In the genomic region with DNA sequence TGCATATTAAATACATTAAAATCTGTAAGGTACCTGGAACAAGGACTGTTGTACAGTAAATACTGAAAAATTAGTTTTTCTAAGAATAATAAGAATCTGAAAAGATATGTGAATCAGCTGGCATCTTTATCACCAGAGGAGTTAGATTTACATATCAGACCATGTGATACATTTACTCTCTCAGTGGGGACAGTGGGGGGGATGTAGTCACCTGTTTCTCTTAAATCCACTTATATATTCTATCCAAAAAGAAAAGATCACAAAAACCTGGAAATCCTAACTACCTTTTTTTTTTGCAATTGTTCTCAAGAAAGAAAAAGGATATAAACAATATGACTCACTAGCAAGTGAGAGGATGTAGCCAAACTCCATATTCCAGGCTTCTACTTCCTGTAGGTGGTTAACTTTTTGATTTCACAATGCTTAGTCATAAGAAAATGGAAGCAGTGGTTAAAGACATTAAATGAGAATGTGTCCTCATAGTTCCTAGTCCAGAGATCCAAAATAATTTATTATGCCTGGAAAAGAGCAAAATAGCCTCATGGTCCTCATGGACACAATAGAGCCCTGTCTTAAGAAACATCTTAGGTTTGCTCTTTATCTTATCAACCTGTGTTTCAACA, we compare ENCODE assay signal across 11 cellular contexts. TPM values are rescaled to one million over a fixed set of nuclear protein-coding genes. Genes with fewer than 3 reads are reported as not detected.
DNase-seq lines count a peak whose midpoint lies in the region; ATAC-seq, FAIRE-seq and TF ChIP-seq lines count a peak whose summit lies in the region.
"Had no signal": no experiment of that assay in that cellular context is flagged by ENCODE, and none has a peak within 500 bp of the region (broad histone marks: within the 10 kb centered on the region; RNA-seq: fewer than 3 reads in every experiment).

No MANE protein-coding gene starts in this region.

- peak; percentile 93 for DNase-seq in A172 (ENCODE audit: low spot score)
- peak; percentile 63 for DNase-seq in HT-29 (ENCODE audit: low spot score)
- peak; percentile 94 for DNase-seq in astrocyte (ENCODE audit: low read depth)
- DNase-seq in keratinocyte (ENCODE audit: low read depth, low spot score): no peak
- DNase-seq in activated CD4-positive, alpha-beta T cell treated with anti-CD3 and anti-CD28 coated beads, Interleukin-2, amount 50 U/mL, for 48 hours: no peak
- DNase-seq in NCI-H2107 (lab: John Stamatoyannopoulos, UW): no peak
- DNase-seq: NCI-H510A treated with DMSO at 0.1 percent for 48 hours had no signal

- peaks cover 8% of the 10 kb centered on the region for H3K4me1 Mint-ChIP-seq in astrocyte (ENCODE audit: low read depth, unreplicated experiment)

- H3K4me1 ChIP-seq in astrocyte (ENCODE audit: insufficient read depth, low read length): peaks cover 11% of the 10 kb centered on the region
- peaks cover 15% of the 10 kb centered on the region for H3K4me1 ChIP-seq in keratinocyte (ENCODE audit: control insufficient read depth, extremely low read depth, insufficient read depth, low read length)

- H3K4me2 ChIP-seq in astrocyte (ENCODE audit: low read length) (peak overlapping the region; percentile 48), keratinocyte (ENCODE audit: control insufficient read depth, extremely low read depth, insufficient read depth, low read depth, low read length) (peak overlapping the region; percentile 50)

- H3K36me3 ChIP-seq in astrocyte (ENCODE audit: insufficient read depth, low read length) (no peaks in the 10 kb centered on the region), keratinocyte (ENCODE audit: control insufficient read depth in 2 of 2, extremely low read depth in 1 of 2, insufficient read depth in 2 of 2, low read length in 2 of 2) (no peaks in the 10 kb centered on the region)

- H3K27ac Mint-ChIP-seq in astrocyte (ENCODE audit: unreplicated experiment): peak overlapping the region; percentile 80
- H3K27ac Mint-ChIP-seq: CD4-positive, CD25-positive, alpha-beta regulatory T cell had no signal

- no peaks in the 10 kb centered on the region for H3K9me3 Mint-ChIP-seq in astrocyte (ENCODE audit: unreplicated experiment)
- H3K9me3 Mint-ChIP-seq: CD4-positive, CD25-positive, alpha-beta regulatory T cell; naive thymus-derived CD8-positive, alpha-beta T cell had no signal

- no peaks in the 10 kb centered on the region for H4K20me1 ChIP-seq in astrocyte (ENCODE audit: insufficient read depth, low read length)
- no peaks in the 10 kb centered on the region for H4K20me1 ChIP-seq in keratinocyte (ENCODE audit: control insufficient read depth, extremely low read depth, insufficient read depth, low read length)

- ATAC-seq in GM21360 (IDR thresholded peaks at IDR 0.05; ENCODE audit: unreplicated experiment) (no peak), HG02798 (IDR thresholded peaks at IDR 0.05; ENCODE audit: poor library complexity, unreplicated experiment) (no peak)
- ATAC-seq: naive thymus-derived CD8-positive, alpha-beta T cell had no signal

- no peaks in the 10 kb centered on the region for H3K27me3 Mint-ChIP-seq in astrocyte (ENCODE audit: low read depth, unreplicated experiment)
- H3K27me3 Mint-ChIP-seq: CD4-positive, CD25-positive, alpha-beta regulatory T cell had no signal

- no peaks in the 10 kb centered on the region for H3K36me3 Mint-ChIP-seq in astrocyte (ENCODE audit: low read depth, unreplicated experiment)
- H3K36me3 Mint-ChIP-seq: CD4-positive, CD25-positive, alpha-beta regulatory T cell; naive thymus-derived CD8-positive, alpha-beta T cell had no signal

- TF ChIP-seq CTCF in astrocyte (IDR thresholded peaks at IDR 0.05; ENCODE audit: insufficient read depth, low read depth, low read length) (no peak), keratinocyte (optimal IDR thresholded peaks at IDR 0.05 in 1 of 3, IDR thresholded peaks at IDR 0.05 in 1 of 3, conservative IDR thresholded peaks at IDR 0.05 in 1 of 3; ENCODE audit: extremely low read depth in 1 of 3, insufficient read depth in 2 of 3, low read length in 3 of 3) (no peak)

- H3K27ac ChIP-seq in astrocyte (ENCODE audit: low read depth, low read length) (peak overlapping the region; percentile 68), keratinocyte (ENCODE audit: control insufficient read depth, insufficient read depth, low read length) (peak overlapping the region; percentile 55)

- dilution Hi-C loops in keratinocyte (cut with MboI; ENCODE audit: extremely low pct_ligation_motif_present, low sequenced_read_pairs): no loop called here

- peak overlapping the region; percentile 44 for H2AFZ ChIP-seq in astrocyte (ENCODE audit: low read depth, low read length)
- peak overlapping the region; percentile 58 for H2AFZ ChIP-seq in keratinocyte (ENCODE audit: control insufficient read depth, low read length)

- no peaks in the 10 kb centered on the region for H3K9me1 ChIP-seq in keratinocyte (ENCODE audit: control insufficient read depth, extremely low read depth, insufficient read depth, low read length)

- H3K27me3 ChIP-seq in astrocyte (ENCODE audit: insufficient read depth, low read length) (no peaks in the 10 kb centered on the region), keratinocyte (ENCODE audit: control insufficient read depth, extremely low read depth, insufficient read depth, low read length) (no peaks in the 10 kb centered on the region)

- H3K79me2 ChIP-seq in astrocyte (ENCODE audit: insufficient read depth, low read length): no peaks in the 10 kb centered on the region
- H3K79me2 ChIP-seq in keratinocyte (ENCODE audit: control insufficient read depth, insufficient read depth, low read length): no peaks in the 10 kb centered on the region

- no peak overlapping the region for H3K4me3 ChIP-seq in astrocyte (ENCODE audit: insufficient read depth, low read depth, low read length)
- H3K4me3 ChIP-seq in keratinocyte (ENCODE audit: control insufficient read depth in 2 of 3, extremely low read depth in 1 of 3, insufficient read depth in 2 of 3, low read depth in 1 of 3, low read length in 3 of 3): peak overlapping the region in 1 of 3 experiments; percentile 8

- peak; percentile 93 for FAIRE-seq in astrocyte (lab: Jason Lieb, UNC)
- peak; percentile 75 for FAIRE-seq in keratinocyte (lab: Jason Lieb, UNC)

- H3K9ac ChIP-seq in astrocyte (ENCODE audit: low read length) (no peak overlapping the region), keratinocyte (ENCODE audit: control insufficient read depth, extremely low read depth, insufficient read depth, low read length) (no peak overlapping the region)

- no peak overlapping the region for H3K4me3 Mint-ChIP-seq in astrocyte (ENCODE audit: unreplicated experiment)
- H3K4me3 Mint-ChIP-seq: naive thymus-derived CD8-positive, alpha-beta T cell had no signal

- H3K9me3 ChIP-seq in astrocyte (ENCODE audit: insufficient read depth, low read depth, low read length) (no peaks in the 10 kb centered on the region), keratinocyte (ENCODE audit: control insufficient read depth, low read depth, low read length) (no peaks in the 10 kb centered on the region)

RNA-seq across cellular contexts. Expression of a gene that starts 22.5 kb away (rescaled TPM):
- total RNA-seq in A172 (2014; rRNA removed; shearing (Covaris generic)): 0.10 TPM in 1 of 2 replicates, not detected in the other
- not detected in 2 replicates for total RNA-seq in HT-29 (2014; rRNA removed; shearing (Covaris generic))
- 0.24 and 1.1 TPM in 2 replicates for total RNA-seq in astrocyte
- not detected in 3 replicates for polyA plus RNA-seq in keratinocyte
- not detected for polyA plus RNA-seq in keratinocyte (2011; ENCODE audit: low read depth)
- not detected in 2 replicates for polyA plus RNA-seq in keratinocyte (2011; cell fraction: cytosol; rRNA removed)
- polyA plus RNA-seq in keratinocyte (2011; cell fraction: nucleus; rRNA removed): not detected in 2 replicates
- not detected in 2 replicates for polyA plus RNA-seq in keratinocyte (2012; ENCODE audit: low replicate concordance)
- polyA minus RNA-seq in keratinocyte: not detected in 3 replicates
- polyA minus RNA-seq in keratinocyte (2011; cell fraction: cytosol; rRNA and poly(A)+ RNA removed): not detected
- not detected in 2 replicates for polyA minus RNA-seq in keratinocyte (2011; cell fraction: nucleus; rRNA and poly(A)+ RNA removed)
- total RNA-seq: CD4-positive, CD25-positive, alpha-beta regulatory T cell; naive thymus-derived CD8-positive, alpha-beta T cell had no signal
- polyA plus RNA-seq: naive thymus-derived CD8-positive, alpha-beta T cell had no signal

Comparison
In these comparisons a context has a peak if more than half of its experiments do, and no peak if none do; other contexts are left out.
1. DNase-seq: peak in A172 (single experiment), HT-29 (single experiment) and astrocyte (single experiment); none in keratinocyte (single experiment), activated CD4-positive, alpha-beta T cell treated with anti-CD3 and anti-CD28 coated beads, Interleukin-2, amount 50 U/mL, for 48 hours (0 of 2) and NCI-H2107 (single experiment).